ENCODE assay signal across 7 cellular contexts in the genomic region with DNA sequence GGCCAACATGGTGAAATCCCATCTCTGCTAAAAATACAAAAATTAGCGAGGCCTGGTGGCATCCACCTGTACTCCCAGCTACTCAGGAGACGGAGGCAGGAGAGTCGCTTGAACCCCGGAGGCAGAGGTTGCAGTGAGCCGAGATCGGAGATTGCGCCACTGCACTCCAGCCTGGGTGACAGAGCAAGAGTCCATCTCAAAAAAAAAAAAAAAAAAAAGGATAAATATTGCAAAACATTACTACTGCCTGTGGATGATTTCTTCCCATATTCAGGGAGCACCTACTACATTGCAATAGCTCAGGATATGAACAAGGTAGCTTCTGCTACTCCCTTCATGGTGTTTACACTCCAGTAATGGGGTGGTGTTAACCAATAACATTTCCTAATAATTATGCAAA.
"Had no signal": no experiment of that assay in that cellular context is flagged by ENCODE, and none has a peak within 500 bp of the region (broad histone marks: within the 10 kb centered on the region; RNA-seq: fewer than 3 reads in every experiment).

No MANE protein-coding gene starts in this region.

- H3K27ac ChIP-seq: HL-60 had no signal

- H3K27ac Mint-ChIP-seq: GM23338, HFFc6, IgD-negative memory B cell had no signal

- ATAC-seq: GM23338, HCT116 had no signal

- H3K36me3 Mint-ChIP-seq: IgD-negative memory B cell had no signal

- H3K9me3 Mint-ChIP-seq: GM23338, HFFc6 had no signal

- H3K4me3 ChIP-seq: GM23338, HAP-1 had no signal

- H3K9me3 ChIP-seq: HAP-1 had no signal

- H3K4me3 Mint-ChIP-seq: GM23338, HFFc6 had no signal

- DNase-seq: HFFc6, KBM-7 had no signal

- H3K4me1 ChIP-seq: HAP-1 had no signal

- H3K36me3 ChIP-seq: HAP-1 had no signal
